8 cellular contexts compared by ENCODE assay signal in the genomic region with DNA sequence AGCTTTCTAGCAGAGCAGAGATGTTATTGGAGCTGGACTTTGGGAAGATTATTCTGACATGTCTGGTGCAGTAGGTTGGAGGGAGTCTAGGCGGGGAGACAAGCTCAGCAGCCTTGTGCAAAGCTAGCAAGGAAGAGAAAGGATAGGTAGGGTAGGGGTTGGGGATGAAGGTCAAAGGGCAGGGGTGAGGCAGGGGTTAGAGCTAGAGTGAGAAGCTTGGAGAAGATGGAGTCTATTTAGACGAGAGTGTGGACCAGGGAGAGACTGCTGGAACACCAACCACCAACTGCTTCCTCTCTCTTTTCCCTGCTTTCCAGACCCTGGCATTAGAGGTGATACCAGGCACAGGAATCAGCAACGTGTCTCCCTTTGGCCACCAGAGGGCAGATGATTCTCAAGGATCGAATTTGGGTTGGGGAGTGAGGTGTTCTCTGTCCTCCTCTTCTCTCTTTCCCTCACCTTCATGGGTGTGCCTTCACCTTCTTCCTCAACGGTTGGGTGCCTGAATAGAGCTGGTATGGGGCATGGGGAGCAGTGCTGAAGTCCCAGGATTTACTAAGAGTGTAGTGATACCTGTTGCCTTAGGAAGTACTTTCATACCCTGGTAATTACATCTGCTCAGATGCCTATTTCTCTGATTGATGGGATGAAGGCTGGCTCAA. TPM values are rescaled to one million over a fixed set of nuclear protein-coding genes. Genes with fewer than 3 reads are reported as not detected.
A peak's percentile ranks its signal among the peaks of the same experiment; 100 is the strongest.
DNase-seq lines count a peak whose midpoint lies in the region; ATAC-seq and TF ChIP-seq lines count a peak whose summit lies in the region.

No MANE protein-coding gene starts in this region.

- CTCF ChIA-PET in HEK293T (lab: Yijun Ruan, JAX) = interaction anchor here (0.5 to 2.5 kb wide), 14 partner anchors 10 to 723 kb away, joined by 3 to 17 read pairs (median 4); no protein-coding TSS in a partner anchor

- WGBS in lower leg skin, 2 donors = 12 to 15% methylated on average over 5 of the region's 5 CpGs

- POLR2A ChIA-PET in HEK293T (lab: Yijun Ruan, JAX) = interaction anchor here (0.8 to 1.7 kb wide), 4 partner anchors 12 to 69 kb away, joined by 3 to 6 read pairs (median 5); partner anchors contain the start of gene ZFTA

- no peak for TF ChIP-seq POLR2A in lower leg skin (IDR thresholded peaks at IDR 0.05)

- ATAC-seq in GM18511 (IDR thresholded peaks at IDR 0.05; ENCODE audit: unreplicated experiment) = no peak

- H3K4me3 ChIP-seq in lower leg skin (ENCODE audit: low read depth, poor library complexity, severe bottlenecking) = no peak overlapping the region

- DNase-seq in AG20443 (ENCODE audit: low spot score) (peak; percentile 83), HEK293T (ENCODE audit: extremely low spot score) (peak; percentile 78), NCI-H69 (lab: John Stamatoyannopoulos, UW) (peak; percentile 91), dermis microvascular lymphatic vessel endothelial cell (ENCODE audit: low read depth in 2 of 2) (peak; percentile 54 to 73), lower leg skin (ENCODE audit: low spot score in 2 of 2) (peak; percentile 83 to 96)
- peak; percentile 76 to 81 for DNase-seq in activated CD4-positive, alpha-beta T cell treated with anti-CD3 and anti-CD28 coated beads, Interleukin-2, amount 50 U/mL, for 48 hours
- peak in 2 of 3 donors; percentile 61 to 64 for DNase-seq in stimulated activated CD4-positive, alpha-beta T cell treated with anti-CD3 and anti-CD28 coated beads, TNF-alpha, amount 100 ng/mL, for 48 hours (ENCODE audit: low read depth in 3 of 3)

- intact Hi-C loops in lower leg skin (cut with DNase I; ENCODE audit: low total_unique reads) = loop anchor here (2.0 kb wide), 1 partner anchor 108 kb away; no protein-coding TSS in a partner anchor

- peak in 1 of 3 donors; percentile 68 for TF ChIP-seq CTCF in lower leg skin (IDR thresholded peaks at IDR 0.05)

TF ChIP-seq in HEK293T, 16 proteins besides CTCF, POLR2A, EP300 and RAD21:
- TF ChIP-seq, protein P1, sequence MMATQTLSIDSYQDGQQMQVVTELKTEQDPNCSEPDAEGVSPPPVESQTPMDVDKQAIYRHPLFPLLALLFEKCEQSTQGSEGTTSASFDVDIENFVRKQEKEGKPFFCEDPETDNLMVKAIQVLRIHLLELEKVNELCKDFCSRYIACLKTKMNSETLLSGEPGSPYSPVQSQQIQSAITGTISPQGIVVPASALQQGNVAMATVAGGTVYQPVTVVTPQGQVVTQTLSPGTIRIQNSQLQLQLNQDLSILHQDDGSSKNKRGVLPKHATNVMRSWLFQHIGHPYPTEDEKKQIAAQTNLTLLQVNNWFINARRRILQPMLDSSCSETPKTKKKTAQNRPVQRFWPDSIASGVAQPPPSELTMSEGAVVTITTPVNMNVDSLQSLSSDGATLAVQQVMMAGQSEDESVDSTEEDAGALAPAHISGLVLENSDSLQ (IDR thresholded peaks at IDR 0.05) = no peak
- no peak for TF ChIP-seq ELF4 (IDR thresholded peaks at IDR 0.05)
- no peak for TF ChIP-seq BHLHE40 (IDR thresholded peaks at IDR 0.05; ENCODE audit: borderline replicate concordance)
- TF ChIP-seq SP1 (IDR thresholded peaks at IDR 0.05) = no peak
- TF ChIP-seq FOXA1 (IDR thresholded peaks at IDR 0.05) = no peak
- no peak for TF ChIP-seq HDGF (IDR thresholded peaks at IDR 0.05; ENCODE audit: borderline replicate concordance)
- TF ChIP-seq FOXM1 (IDR thresholded peaks at IDR 0.05; ENCODE audit: borderline replicate concordance) = no peak
- no peak for TF ChIP-seq TARDBP (IDR thresholded peaks at IDR 0.05)
- TF ChIP-seq SUZ12 (IDR thresholded peaks at IDR 0.05) = no peak
- no peak for TF ChIP-seq ARNT (IDR thresholded peaks at IDR 0.05)
- TF ChIP-seq ZNF384 (IDR thresholded peaks at IDR 0.05) = no peak
- TF ChIP-seq LEF1 (IDR thresholded peaks at IDR 0.05; ENCODE audit: borderline replicate concordance) = no peak
- TF ChIP-seq FOXK2 (IDR thresholded peaks at IDR 0.05) = no peak
- no peak for TF ChIP-seq L3MBTL2 (conservative IDR thresholded peaks at IDR 0.05)
TF ChIP-seq in HEK293T: peak in this region for 0.

RNA-seq across cellular contexts. Expression of gene MARK2, which starts 1.8 kb away (rescaled TPM):
- total RNA-seq in dermis microvascular lymphatic vessel endothelial cell (7.8 and 11.5 TPM in 2 replicates), lower leg skin (10 to 100 TPM; 78.3 to 87.2 (median 81.2) TPM)

RNA-seq across cellular contexts. Expression of gene SPINDOC, which starts 23.9 kb away (rescaled TPM):
- 9.0 and 13.3 TPM in 2 replicates for total RNA-seq in dermis microvascular lymphatic vessel endothelial cell
- 1 to 10 TPM; 5.1 to 8.3 (median 6.0) TPM for total RNA-seq in lower leg skin
